11 cellular contexts compared by ENCODE assay signal in the genomic region with DNA sequence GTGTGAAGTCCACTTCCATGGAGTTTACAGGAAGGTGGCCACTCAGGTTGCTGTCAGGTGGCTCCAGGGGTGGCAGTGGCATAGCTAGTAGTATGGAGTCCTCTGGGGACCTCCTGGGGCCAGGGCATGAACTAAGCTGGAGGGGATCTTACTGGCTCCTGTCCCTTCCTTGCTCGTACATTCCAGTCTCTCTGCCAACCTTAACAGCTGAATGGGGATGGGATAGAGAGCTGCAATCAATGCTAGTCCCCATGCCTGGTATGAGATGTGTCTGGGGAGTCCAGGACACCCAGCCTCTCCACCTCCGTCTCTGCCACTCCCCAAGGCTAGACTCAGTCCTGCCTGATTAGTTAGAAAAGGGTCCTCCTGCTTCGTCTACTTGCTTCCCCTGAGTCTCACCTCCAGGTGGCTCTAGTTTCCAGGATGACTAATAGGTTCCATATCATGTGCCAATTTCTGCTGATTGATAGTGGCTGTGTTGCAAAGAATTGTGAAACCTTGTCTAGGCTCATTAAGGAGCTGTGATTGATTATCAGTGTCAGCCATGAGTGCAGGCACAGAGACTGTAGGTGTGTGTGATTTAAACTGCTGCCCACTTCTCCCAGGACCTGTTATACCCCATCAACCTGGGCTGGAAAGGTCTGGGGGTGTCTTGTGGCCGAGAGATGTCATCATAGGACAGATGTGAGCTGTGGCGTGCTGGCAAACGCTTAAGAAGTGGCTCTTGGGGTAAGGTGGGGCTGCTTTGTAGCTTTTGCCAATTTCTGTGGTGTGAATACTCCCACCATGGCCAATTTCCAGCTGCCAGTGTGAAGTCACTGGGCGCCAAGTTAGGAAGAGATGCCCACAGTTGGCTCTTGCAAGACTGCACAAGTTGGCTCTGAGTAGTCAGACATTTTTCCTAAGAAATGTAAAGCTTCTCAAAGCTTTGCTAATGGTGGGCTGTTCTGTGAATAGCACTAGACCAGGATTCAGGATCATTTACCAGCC. TPM values are rescaled to one million over a fixed set of nuclear protein-coding genes. Genes with fewer than 3 reads are reported as not detected.
DNase-seq lines count a peak whose midpoint lies in the region; ATAC-seq and TF ChIP-seq lines count a peak whose summit lies in the region.
"Had no signal": no experiment of that assay in that cellular context is flagged by ENCODE, and none has a peak within 500 bp of the region (broad histone marks: within the 10 kb centered on the region; RNA-seq: fewer than 3 reads in every experiment).

No MANE protein-coding gene starts in this region.

- intact Hi-C loops in dorsolateral prefrontal cortex (cut with DNase I) = no loop called here

- H3K27ac Mint-ChIP-seq in endothelial cell (ENCODE audit: unreplicated experiment) = peak overlapping the region; percentile 45
- H3K27ac Mint-ChIP-seq: naive B cell; T-helper 1 cell treated with Interleukin-12 subunit alpha and Interleukin-12 subunit beta and Interleukin-4 antibody, amounts not matched to agents 30 μg/mL and 1 μg/mL, for 36 hours had no signal

- no peaks in the 10 kb centered on the region for H3K9me3 Mint-ChIP-seq in endothelial cell (ENCODE audit: unreplicated experiment)
- H3K9me3 Mint-ChIP-seq: CD4-positive, CD25-positive, alpha-beta regulatory T cell; naive B cell; T-helper 1 cell treated with Interleukin-12 subunit alpha and Interleukin-12 subunit beta and Interleukin-4 antibody, amounts not matched to agents 30 μg/mL and 1 μg/mL, for 36 hours had no signal

- H3K36me3 Mint-ChIP-seq in endothelial cell (ENCODE audit: low read depth, unreplicated experiment) = no peaks in the 10 kb centered on the region
- H3K36me3 Mint-ChIP-seq: CD4-positive, CD25-positive, alpha-beta regulatory T cell; naive B cell had no signal

- peaks cover 0 to 5% (median 0%) of the 10 kb centered on the region in 45 donors for H3K27me3 ChIP-seq in dorsolateral prefrontal cortex

- H3K4me3 ChIP-seq in retinal pigment epithelial cell (ENCODE audit: low read length) = no peak overlapping the region
- H3K4me3 ChIP-seq in dorsolateral prefrontal cortex = no peak overlapping the region

- no peak overlapping the region for H3K27ac ChIP-seq in dorsolateral prefrontal cortex

- TF ChIP-seq CTCF in endothelial cell (IDR thresholded peaks at IDR 0.05; ENCODE audit: unreplicated experiment) (no peak), retinal pigment epithelial cell (conservative IDR thresholded peaks at IDR 0.05; ENCODE audit: low read depth, low read length) (peak; percentile 62), dorsolateral prefrontal cortex (IDR thresholded peaks at IDR 0.05 in 54 of 56, conservative IDR thresholded peaks at IDR 0.05 in 2 of 56; ENCODE audit: low read depth in 1 of 56, partially characterized antibody in 56 of 56) (no peak)

- peaks cover 4% of the 10 kb centered on the region for H3K27me3 Mint-ChIP-seq in endothelial cell (ENCODE audit: unreplicated experiment)

- peaks cover 29% of the 10 kb centered on the region for H3K4me1 Mint-ChIP-seq in endothelial cell (ENCODE audit: unreplicated experiment)
- H3K4me1 Mint-ChIP-seq: CD4-positive, CD25-positive, alpha-beta regulatory T cell; naive B cell had no signal

- peak overlapping the region; percentile 35 for H3K4me3 Mint-ChIP-seq in endothelial cell (ENCODE audit: unreplicated experiment)
- H3K4me3 Mint-ChIP-seq: CD4-positive, CD25-positive, alpha-beta regulatory T cell; naive B cell; T-helper 1 cell treated with Interleukin-12 subunit alpha and Interleukin-12 subunit beta and Interleukin-4 antibody, amounts not matched to agents 30 μg/mL and 1 μg/mL, for 36 hours had no signal

- no peak for ATAC-seq in GM21526 (IDR thresholded peaks at IDR 0.05; ENCODE audit: low FRiP score, unreplicated experiment)

- DNase-seq in NCI-H1436 (lab: John Stamatoyannopoulos, UW) = peak; percentile 30
- no peak for DNase-seq in NCI-H1436 treated with DMSO at 0.1 percent for 48 hours (lab: John Stamatoyannopoulos, UW)
- peak; percentile 74 for DNase-seq in NCI-H1694 (lab: John Stamatoyannopoulos, UW)
- DNase-seq in endothelial cell (ENCODE audit: low spot score) = no peak
- DNase-seq in retinal pigment epithelial cell (ENCODE audit: low read depth) = peak; percentile 64
- no peak for DNase-seq in effector CD8-positive, alpha-beta T cell (lab: John Stamatoyannopoulos, UW)
- no peak for DNase-seq in dorsolateral prefrontal cortex
- DNase-seq: naive B cell had no signal

RNA-seq across cellular contexts. Expression of a gene that starts 59.8 kb away (rescaled TPM):
- 22.6 TPM for total RNA-seq in endothelial cell (ENCODE audit: unreplicated experiment)
- 1 to 10 TPM in 54 of 120 experiments, under 1 TPM in 63, not detected in 3; 0.18 to 5.6 (median 0.92) TPM for total RNA-seq in dorsolateral prefrontal cortex
- total RNA-seq: CD4-positive, CD25-positive, alpha-beta regulatory T cell had no signal

Comparison
In these comparisons a context has a peak if more than half of its experiments do, and no peak if none do; other contexts are left out.
1. DNase-seq: peak in NCI-H1436 (single experiment), NCI-H1694 (single experiment) and retinal pigment epithelial cell (single experiment); none in NCI-H1436 treated with DMSO at 0.1 percent for 48 hours (single experiment), endothelial cell (single experiment), effector CD8-positive, alpha-beta T cell (single experiment) and dorsolateral prefrontal cortex (0 of 10).